In the genomic region with DNA sequence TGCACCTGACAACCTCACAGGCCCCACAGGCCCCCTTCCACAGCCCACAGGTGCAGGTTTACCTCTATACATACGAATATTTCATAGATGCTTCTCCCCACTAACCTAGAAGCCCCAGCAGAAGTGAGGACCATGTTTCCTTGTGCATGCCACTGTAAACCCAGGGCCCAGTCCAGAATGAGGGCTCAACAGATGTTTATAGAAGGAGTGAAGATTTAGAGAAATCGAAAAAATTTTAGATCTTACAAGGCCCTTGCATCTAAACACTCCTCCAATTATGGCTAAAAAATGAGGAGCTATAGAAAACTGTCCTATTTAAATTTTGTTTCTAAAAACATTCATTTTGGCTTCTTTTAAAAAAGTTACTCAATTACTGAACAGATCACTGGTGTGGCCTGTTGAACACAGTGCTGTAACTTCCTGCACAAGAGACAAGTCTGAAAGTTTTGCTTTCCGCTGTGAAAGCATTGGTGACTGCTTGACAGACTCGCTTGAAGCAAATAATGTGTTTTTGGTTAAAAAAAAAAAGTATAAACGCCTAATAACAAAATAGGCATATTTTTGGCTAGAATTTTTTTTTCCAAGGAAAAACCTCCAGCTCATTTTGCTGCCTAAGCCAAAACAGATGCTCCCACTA, we compare ENCODE assay signal across 8 cellular contexts. TPM values are rescaled to one million over a fixed set of nuclear protein-coding genes. Genes with fewer than 3 reads are reported as not detected.
DNase-seq lines count a peak whose midpoint lies in the region; ATAC-seq and TF ChIP-seq lines count a peak whose summit lies in the region.

No MANE protein-coding gene starts in this region.

- no peak for DNase-seq in Calu3
- DNase-seq in adrenal gland: peak in 1 of 7 donors; percentile 31
- peak; percentile 22 for DNase-seq in kidney tubule cell (ENCODE audit: low spot score)
- no peak for DNase-seq in tibial artery
- no peak for DNase-seq in effector CD4-positive, alpha-beta T cell
- no peak for DNase-seq in cerebellum (ENCODE audit: low spot score)

- CTCF ChIA-PET in Calu3 (lab: Charles Lee): no interaction called here

- H3K27me3 ChIP-seq in adrenal gland (no peaks in the 10 kb centered on the region), tibial artery (no peaks in the 10 kb centered on the region)

- intact Hi-C loops in Calu3 (cut with micrococcal nuclease; ENCODE audit: unreplicated experiment): loop anchor here (5.0 kb wide), 1 partner anchor 70 kb away; a partner anchor contains a TSS
- intact Hi-C loops in adrenal gland (cut with DNase I): loop anchor here in 1 of 2 donors (5.0 kb wide), 1 partner anchor 70 kb away; a partner anchor contains a TSS
- intact Hi-C loops in tibial artery (cut with DNase I; ENCODE audit: low total_unique reads): no loop called here

- H3K4me1 ChIP-seq in adrenal gland (replicated peaks in 1 of 2): peaks cover 0 to 35% of the 10 kb centered on the region in 2 donors
- peaks cover 0 to 56% (median 25%) of the 10 kb centered on the region in 4 donors for H3K4me1 ChIP-seq in tibial artery

- H3K9me3 ChIP-seq in adrenal gland (replicated peaks in 1 of 3) (no peaks in the 10 kb centered on the region), tibial artery (no peaks in the 10 kb centered on the region)

- H3K9me3 Mint-ChIP-seq in Calu3 (ENCODE audit: low read depth, unreplicated experiment): no peaks in the 10 kb centered on the region

- peak overlapping the region in 2 of 4 donors; percentile 90 to 92 for H3K4me3 ChIP-seq in adrenal gland
- H3K4me3 ChIP-seq in tibial artery: peak overlapping the region; percentile 81 to 96

- H3K36me3 ChIP-seq in adrenal gland (replicated peaks in 1 of 2) (no peaks in the 10 kb centered on the region), tibial artery (no peaks in the 10 kb centered on the region)

- no peak for TF ChIP-seq CTCF in Calu3 (IDR thresholded peaks at IDR 0.05; ENCODE audit: unreplicated experiment)
- no peak for TF ChIP-seq CTCF in adrenal gland (IDR thresholded peaks at IDR 0.05)
- TF ChIP-seq CTCF in tibial artery (IDR thresholded peaks at IDR 0.05): no peak

- no peak overlapping the region for H3K27ac Mint-ChIP-seq in Calu3 (ENCODE audit: unreplicated experiment)

- 42 to 46% (median 44%) methylated on average over 5 of the region's 5 CpGs for WGBS in adrenal gland, 4 donors

- H3K4me3 Mint-ChIP-seq in Calu3 (ENCODE audit: low read depth, unreplicated experiment): peak overlapping the region; percentile 92

- H3K4me1 Mint-ChIP-seq in Calu3 (ENCODE audit: low read depth, unreplicated experiment): peaks cover 23% of the 10 kb centered on the region

- H3K27ac ChIP-seq in adrenal gland (peak overlapping the region in 3 of 5 donors; percentile 74 to 95 (median 87)), tibial artery (peak overlapping the region; percentile 91 to 96)

- H3K36me3 Mint-ChIP-seq in Calu3 (ENCODE audit: insufficient read depth, unreplicated experiment): peaks cover 24% of the 10 kb centered on the region

- TSS peak; percentile 41 for BruUV-seq in Calu3 (replicated peaks; lab: Mats Ljungman, UMichigan)

- no peaks in the 10 kb centered on the region for H3K27me3 Mint-ChIP-seq in Calu3 (ENCODE audit: unreplicated experiment)

- TF ChIP-seq POLR2A in adrenal gland (IDR thresholded peaks at IDR 0.05): no peak

- ATAC-seq in HG02981 (IDR thresholded peaks at IDR 0.05; ENCODE audit: unreplicated experiment) (peak; percentile 21), HG03457 (IDR thresholded peaks at IDR 0.05; ENCODE audit: unreplicated experiment) (no peak)

RNA-seq across cellular contexts. Expression of a gene that starts 1.2 kb away (rescaled TPM):
- total RNA-seq in Calu3 (2022) (18.5 and 19.9 TPM in 2 replicates), adrenal gland (10 to 100 TPM; 10.8 to 15.0 (median 13.3) TPM), cerebellum (17.4 TPM)
- 10 to 100 TPM in 1 of 3 donors, 1 to 10 TPM in 2; 4.7 to 10.9 (median 5.1) TPM for polyA plus RNA-seq in adrenal gland

RNA-seq across cellular contexts. Expression of a gene that starts 49.2 kb away (rescaled TPM):
- total RNA-seq in Calu3 (2022): 45.2 and 50.9 TPM in 2 replicates
- total RNA-seq in adrenal gland: 10 to 100 TPM; 23.8 to 48.5 (median 37.3) TPM
- polyA plus RNA-seq in adrenal gland: 10 to 100 TPM in 2 of 3 donors, 1 to 10 TPM in 1; 9.8 to 26.9 (median 10.6) TPM
- 42.4 TPM for total RNA-seq in cerebellum
